1 cellular context compared by ENCODE assay signal in the genomic region with DNA sequence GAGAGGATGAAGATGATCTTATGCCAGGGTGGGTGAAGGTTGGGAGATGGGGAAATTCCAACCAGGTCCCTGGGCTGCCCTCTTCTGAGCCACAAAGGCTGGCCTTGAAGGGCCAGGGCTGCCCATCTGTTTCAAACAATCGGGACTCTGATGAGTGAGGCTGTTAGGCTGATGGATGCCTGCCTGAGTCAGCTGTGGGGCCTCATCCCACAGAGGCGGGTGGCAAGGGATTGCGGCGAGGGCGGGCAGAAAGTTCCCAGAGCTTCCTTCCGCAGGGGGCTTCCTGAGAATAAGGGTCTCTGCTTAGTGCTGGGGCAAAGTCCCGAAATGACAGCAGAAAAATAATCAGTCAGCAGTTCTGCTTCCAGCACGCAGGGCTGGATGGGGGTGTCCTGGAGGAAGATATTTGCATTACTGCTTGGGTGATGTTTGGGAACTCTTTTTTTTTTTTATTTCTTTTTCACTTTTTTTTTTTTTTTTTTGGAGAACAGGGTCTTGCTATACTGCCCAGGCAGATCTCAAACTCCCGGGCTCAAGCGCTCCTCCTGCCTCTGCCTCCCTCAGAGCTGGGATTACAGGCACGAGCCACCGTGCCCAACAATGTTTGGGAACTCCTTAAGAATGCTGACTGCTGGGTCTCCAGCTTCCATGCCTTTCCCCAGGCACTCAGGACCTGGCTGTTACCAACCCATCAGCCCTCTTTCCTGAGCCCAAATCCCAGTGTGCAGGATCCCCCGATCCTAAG.
TF ChIP-seq lines count a peak whose summit lies in the region.

No MANE protein-coding gene starts in this region.

TF ChIP-seq in IMR-90, 13 proteins besides CTCF, POLR2A, EP300 and RAD21 (continued from another document):
- TF ChIP-seq, protein P1, sequence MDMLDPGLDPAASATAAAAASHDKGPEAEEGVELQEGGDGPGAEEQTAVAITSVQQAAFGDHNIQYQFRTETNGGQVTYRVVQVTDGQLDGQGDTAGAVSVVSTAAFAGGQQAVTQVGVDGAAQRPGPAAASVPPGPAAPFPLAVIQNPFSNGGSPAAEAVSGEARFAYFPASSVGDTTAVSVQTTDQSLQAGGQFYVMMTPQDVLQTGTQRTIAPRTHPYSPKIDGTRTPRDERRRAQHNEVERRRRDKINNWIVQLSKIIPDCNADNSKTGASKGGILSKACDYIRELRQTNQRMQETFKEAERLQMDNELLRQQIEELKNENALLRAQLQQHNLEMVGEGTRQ (IDR thresholded peaks at IDR 0.05; ENCODE audit: low read depth, low read length): 0 out of 2 replicates have a peak, but pooled peaks have one; percentile 2
